Comparison of ENCODE assay signal across 24 cellular contexts in genomic region chr1:112666917-112667316, GRCh38. TPM values are rescaled to one million over a fixed set of nuclear protein-coding genes. Genes with fewer than 3 reads are reported as not detected.
DNase-seq lines count a peak whose midpoint lies in the region; ATAC-seq and TF ChIP-seq lines count a peak whose summit lies in the region.
"Had no signal": no experiment of that assay in that cellular context is flagged by ENCODE, and none has a peak within 500 bp of the region (broad histone marks: within the 10 kb centered on the region; RNA-seq: fewer than 3 reads in every experiment).

No MANE protein-coding gene starts in this region.

- TF ChIP-seq CTCF in progenitor cell of endocrine pancreas (IDR thresholded peaks at IDR 0.05; ENCODE audit: unreplicated experiment), result no peak

- H3K4me1 Mint-ChIP-seq in activated CD8-positive, alpha-beta memory T cell treated with anti-CD3 and anti-CD28 coated beads, Interleukin-2, amount 10 ng/mL, durations not matched to agents 7 days and 5 days, result peaks cover 33% of the 10 kb centered on the region
- H3K4me1 Mint-ChIP-seq in T-cell (peaks cover 21 to 26% (median 23%) of the 10 kb centered on the region in 3 donors), progenitor cell of endocrine pancreas (ENCODE audit: low read depth) (no peaks in the 10 kb centered on the region)
- peaks cover 20% of the 10 kb centered on the region for H3K4me1 Mint-ChIP-seq in activated naive CD8-positive, alpha-beta T cell treated with anti-CD3 and anti-CD28 coated beads, Interleukin-2, amount 50 U/mL, for 24 hours
- H3K4me1 Mint-ChIP-seq: neural progenitor cell had no signal

- peak overlapping the region; percentile 58 for H3K27ac Mint-ChIP-seq in activated CD8-positive, alpha-beta memory T cell treated with anti-CD3 and anti-CD28 coated beads, Interleukin-2, amount 10 ng/mL, durations not matched to agents 7 days and 5 days
- H3K27ac Mint-ChIP-seq in T-cell (peak overlapping the region; percentile 65 to 84), progenitor cell of endocrine pancreas (peak overlapping the region; percentile 65)
- peak overlapping the region; percentile 44 for H3K27ac Mint-ChIP-seq in activated naive CD8-positive, alpha-beta T cell treated with anti-CD3 and anti-CD28 coated beads, Interleukin-2, amount 50 U/mL, for 24 hours
- H3K27ac Mint-ChIP-seq: neural progenitor cell, type B pancreatic cell had no signal

- no peaks in the 10 kb centered on the region for H3K27me3 Mint-ChIP-seq in activated CD8-positive, alpha-beta memory T cell treated with anti-CD3 and anti-CD28 coated beads, Interleukin-2, amount 10 ng/mL, durations not matched to agents 7 days and 5 days
- no peaks in the 10 kb centered on the region for H3K27me3 Mint-ChIP-seq in T-cell
- no peaks in the 10 kb centered on the region for H3K27me3 Mint-ChIP-seq in activated naive CD8-positive, alpha-beta T cell treated with anti-CD3 and anti-CD28 coated beads, Interleukin-2, amount 50 U/mL, for 24 hours
- H3K27me3 Mint-ChIP-seq in progenitor cell of endocrine pancreas, result no peaks in the 10 kb centered on the region
- H3K27me3 Mint-ChIP-seq: type B pancreatic cell had no signal

- ATAC-seq in activated CD8-positive, alpha-beta memory T cell treated with anti-CD3 and anti-CD28 coated beads, Interleukin-2, amount 10 ng/mL, durations not matched to agents 7 days and 5 days, result no peak
- ATAC-seq in T-cell (replicated peaks in 1 of 4) (no peak), GM21381 (IDR thresholded peaks at IDR 0.05; ENCODE audit: unreplicated experiment) (no peak), GM21526 (IDR thresholded peaks at IDR 0.05; ENCODE audit: low FRiP score, unreplicated experiment) (no peak)
- no peak for ATAC-seq in activated naive CD8-positive, alpha-beta T cell treated with anti-CD3 and anti-CD28 coated beads, Interleukin-2, amount 50 U/mL, for 24 hours
- ATAC-seq: gastroesophageal sphincter, lower lobe of right lung, mucosa of descending colon had no signal

- no peak for DNase-seq in activated CD8-positive, alpha-beta memory T cell treated with anti-CD3 and anti-CD28 coated beads, Interleukin-2, amount 10 ng/mL, durations not matched to agents 7 days and 5 days
- DNase-seq in activated CD8-positive, alpha-beta memory T cell treated with anti-CD3 and anti-CD28 coated beads, Interleukin-2, amount 50 U/mL, for 4 hours, result no peak
- DNase-seq in T-cell (no peak), progenitor cell of endocrine pancreas (ENCODE audit: low spot score, unreplicated experiment) (no peak), amniotic stem cell (lab: John Stamatoyannopoulos, UW) (no peak)
- DNase-seq in activated naive CD8-positive, alpha-beta T cell treated with anti-CD3 and anti-CD28 coated beads, Interleukin-2, amount 50 U/mL, for 24 hours, result no peak
- DNase-seq: activated CD8-positive, alpha-beta memory T cell treated with anti-CD3 and anti-CD28 coated beads for 24 hours; activated effector memory CD4-positive, alpha-beta T cell treated with Interleukin-2 at 50 U/mL for 16 hours; aorta; Caco-2; DMS79 treated with DMSO at 0.1 percent for 48 hours; H7; islet precursor cell; lower lobe of right lung; mucosa of descending colon; NCI-H1436; NCI-H446; stimulated activated CD8-positive, alpha-beta memory T cell treated with anti-CD3 and anti-CD28 coated beads, Interleukin-4, amount 100 ng/mL, for 48 hours; T1000 had no signal

- no peaks in the 10 kb centered on the region for H3K9me3 Mint-ChIP-seq in activated CD8-positive, alpha-beta memory T cell treated with anti-CD3 and anti-CD28 coated beads, Interleukin-2, amount 10 ng/mL, durations not matched to agents 7 days and 5 days (ENCODE audit: low read depth)
- H3K9me3 Mint-ChIP-seq in T-cell (no peaks in the 10 kb centered on the region), progenitor cell of endocrine pancreas (ENCODE audit: low read depth) (no peaks in the 10 kb centered on the region)
- H3K9me3 Mint-ChIP-seq in activated naive CD8-positive, alpha-beta T cell treated with anti-CD3 and anti-CD28 coated beads, Interleukin-2, amount 50 U/mL, for 24 hours, result no peaks in the 10 kb centered on the region
- H3K9me3 Mint-ChIP-seq: neural progenitor cell, type B pancreatic cell had no signal

- POLR2A ChIA-PET in T-cell (lab: Charles Lee), result no interaction called here

- peaks cover 74% of the 10 kb centered on the region for H3K36me3 Mint-ChIP-seq in activated CD8-positive, alpha-beta memory T cell treated with anti-CD3 and anti-CD28 coated beads, Interleukin-2, amount 10 ng/mL, durations not matched to agents 7 days and 5 days
- H3K36me3 Mint-ChIP-seq in T-cell (peaks cover 65% of the 10 kb centered on the region), progenitor cell of endocrine pancreas (ENCODE audit: insufficient read depth) (peaks cover 37% of the 10 kb centered on the region)
- peaks cover 80% of the 10 kb centered on the region for H3K36me3 Mint-ChIP-seq in activated naive CD8-positive, alpha-beta T cell treated with anti-CD3 and anti-CD28 coated beads, Interleukin-2, amount 50 U/mL, for 24 hours (ENCODE audit: low read depth)

- no peak overlapping the region for H3K4me3 Mint-ChIP-seq in activated CD8-positive, alpha-beta memory T cell treated with anti-CD3 and anti-CD28 coated beads, Interleukin-2, amount 10 ng/mL, durations not matched to agents 7 days and 5 days
- H3K4me3 Mint-ChIP-seq in T-cell (no peak overlapping the region), progenitor cell of endocrine pancreas (ENCODE audit: low read depth) (no peak overlapping the region)
- H3K4me3 Mint-ChIP-seq in activated naive CD8-positive, alpha-beta T cell treated with anti-CD3 and anti-CD28 coated beads, Interleukin-2, amount 50 U/mL, for 24 hours, result no peak overlapping the region
- H3K4me3 Mint-ChIP-seq: neural progenitor cell, type B pancreatic cell had no signal

- CTCF ChIA-PET in activated CD8-positive, alpha-beta memory T cell treated with anti-CD3 and anti-CD28 coated beads, Interleukin-2, amount 10 ng/mL, durations not matched to agents 7 days and 5 days (lab: Charles Lee), result no interaction called here
- CTCF ChIA-PET in T-cell (lab: Charles Lee), result interaction anchor here in 1 of 2 donors (0.6 kb wide), 1 partner anchor 9 kb away, joined by 3 read pairs; no protein-coding TSS in a partner anchor

RNA-seq across cellular contexts. Expression of gene MOV10, which starts 7.5 kb away (rescaled TPM):
- 100 to 1,000 TPM; 112 to 171 TPM for total RNA-seq in activated CD8-positive, alpha-beta memory T cell treated with anti-CD3 and anti-CD28 coated beads, Interleukin-2, amount 10 ng/mL, durations not matched to agents 7 days and 5 days
- total RNA-seq in T-cell (100 to 1,000 TPM in 1 of 5 donors, 10 to 100 TPM in 4; 71.0 to 103 (median 86.1) TPM), progenitor cell of endocrine pancreas (128 and 137 TPM in 2 replicates)

RNA-seq across cellular contexts. Expression of gene RHOC, which starts 40.0 kb away (rescaled TPM):
- 100 to 1,000 TPM; 105 to 130 TPM for total RNA-seq in activated CD8-positive, alpha-beta memory T cell treated with anti-CD3 and anti-CD28 coated beads, Interleukin-2, amount 10 ng/mL, durations not matched to agents 7 days and 5 days
- total RNA-seq in T-cell (10 to 100 TPM in 3 of 5 donors, 1 to 10 TPM in 2; 6.0 to 33.2 (median 12.1) TPM), progenitor cell of endocrine pancreas (87.3 and 97.3 TPM in 2 replicates)

RNA-seq across cellular contexts. Expression of gene CAPZA1, which starts 47.3 kb away (rescaled TPM):
- 100 to 1,000 TPM; 293 to 301 TPM for total RNA-seq in activated CD8-positive, alpha-beta memory T cell treated with anti-CD3 and anti-CD28 coated beads, Interleukin-2, amount 10 ng/mL, durations not matched to agents 7 days and 5 days
- total RNA-seq in T-cell (100 to 1,000 TPM; 115 to 189 (median 138) TPM), progenitor cell of endocrine pancreas (125 and 129 TPM in 2 replicates)

RNA-seq across cellular contexts. Expression of gene ST7L, which starts 48.0 kb away (rescaled TPM):
- 10 to 100 TPM; 13.2 to 18.9 TPM for total RNA-seq in activated CD8-positive, alpha-beta memory T cell treated with anti-CD3 and anti-CD28 coated beads, Interleukin-2, amount 10 ng/mL, durations not matched to agents 7 days and 5 days
- 10 to 100 TPM; 15.9 to 33.7 (median 17.7) TPM for total RNA-seq in T-cell
- total RNA-seq in progenitor cell of endocrine pancreas, result 21.2 and 26.3 TPM in 2 replicates

RNA-seq across cellular contexts. Expression of gene PPM1J, which starts 48.2 kb away (rescaled TPM):
- total RNA-seq in activated CD8-positive, alpha-beta memory T cell treated with anti-CD3 and anti-CD28 coated beads, Interleukin-2, amount 10 ng/mL, durations not matched to agents 7 days and 5 days, result under 1 TPM in 1 of 2 experiments, not detected in 1; 0.26 TPM
- total RNA-seq in T-cell (under 1 TPM; 0.15 to 0.77 (median 0.38) TPM), progenitor cell of endocrine pancreas (0.43 and 0.71 TPM in 2 replicates)
